25 cellular contexts compared by ENCODE assay signal in genomic region chr4:170139764-170140163, GRCh38. TPM values are rescaled to one million over a fixed set of nuclear protein-coding genes. Genes with fewer than 3 reads are reported as not detected.
DNase-seq lines count a peak whose midpoint lies in the region; ATAC-seq, FAIRE-seq and TF ChIP-seq lines count a peak whose summit lies in the region.
"Had no signal": no experiment of that assay in that cellular context is flagged by ENCODE, and none has a peak within 500 bp of the region (broad histone marks: within the 10 kb centered on the region; RNA-seq: fewer than 3 reads in every experiment).

No MANE protein-coding gene starts in this region.

- peaks cover 22% of the 10 kb centered on the region for H3K4me1 Mint-ChIP-seq in HFFc6 (ENCODE audit: low read depth)
- H3K4me1 Mint-ChIP-seq in astrocyte (ENCODE audit: low read depth, unreplicated experiment) = no peaks in the 10 kb centered on the region

- H3K27ac Mint-ChIP-seq in HFFc6 (no peak overlapping the region), astrocyte (ENCODE audit: unreplicated experiment) (peak overlapping the region; percentile 3)
- H3K27ac Mint-ChIP-seq: activated naive CD4-positive, alpha-beta T cell treated with anti-CD3 and anti-CD28 coated beads, Interleukin-2, amount 50 U/mL, for 24 hours; activated T-cell treated with anti-CD3 and anti-CD28 coated beads, Interleukin-2, amount 50 U/mL, for 72 hours; CD4-positive, CD25-positive, alpha-beta regulatory T cell had no signal

- H3K4me3 Mint-ChIP-seq in HFFc6 = no peak overlapping the region
- H3K4me3 Mint-ChIP-seq in astrocyte (ENCODE audit: unreplicated experiment) = no peak overlapping the region
- H3K4me3 Mint-ChIP-seq: activated naive CD4-positive, alpha-beta T cell treated with anti-CD3 and anti-CD28 coated beads, Interleukin-2, amount 50 U/mL, for 24 hours; activated T-cell treated with anti-CD3 and anti-CD28 coated beads, Interleukin-2, amount 50 U/mL, for 72 hours; brain; CD4-positive, CD25-positive, alpha-beta regulatory T cell had no signal

- H3K4me1 ChIP-seq in astrocyte (ENCODE audit: insufficient read depth, low read length) = peaks cover 8% of the 10 kb centered on the region
- H3K4me1 ChIP-seq: uterus had no signal

- H3K9me3 ChIP-seq in astrocyte (ENCODE audit: insufficient read depth, low read depth, low read length) = no peaks in the 10 kb centered on the region
- H3K9me3 ChIP-seq: neutrophil, uterus had no signal

- no peaks in the 10 kb centered on the region for H3K79me2 ChIP-seq in astrocyte (ENCODE audit: insufficient read depth, low read length)

- no peak overlapping the region for H3K9ac ChIP-seq in astrocyte (ENCODE audit: low read length)

- POLR2A ChIA-PET in GM10248 (lab: Yijun Ruan, JAX) = no interaction called here

- H3K9me3 Mint-ChIP-seq in HFFc6 (no peaks in the 10 kb centered on the region), astrocyte (ENCODE audit: unreplicated experiment) (peaks cover 1% of the 10 kb centered on the region)
- H3K9me3 Mint-ChIP-seq: activated naive CD4-positive, alpha-beta T cell treated with anti-CD3 and anti-CD28 coated beads, Interleukin-2, amount 50 U/mL, for 24 hours; activated T-cell treated with anti-CD3 and anti-CD28 coated beads, Interleukin-2, amount 50 U/mL, for 72 hours had no signal

- no peak overlapping the region for H2AFZ ChIP-seq in astrocyte (ENCODE audit: low read depth, low read length)
- H2AFZ ChIP-seq: PC-9 had no signal

- no peaks in the 10 kb centered on the region for H3K36me3 ChIP-seq in astrocyte (ENCODE audit: insufficient read depth, low read length)
- H3K36me3 ChIP-seq: neutrophil, uterus had no signal

- TF ChIP-seq CTCF in HFFc6 (IDR thresholded peaks at IDR 0.05) = no peak
- TF ChIP-seq CTCF in astrocyte (IDR thresholded peaks at IDR 0.05; ENCODE audit: insufficient read depth, low read depth, low read length) = no peak
- TF ChIP-seq CTCF in fibroblast of the aortic adventitia (IDR thresholded peaks at IDR 0.05; ENCODE audit: insufficient read depth, low read length) = no peak
- TF ChIP-seq CTCF in GM10248 (IDR thresholded peaks at IDR 0.05; ENCODE audit: control extremely low read depth, extremely low read depth, low read depth, missing control alignments) = no peak

- H3K27ac ChIP-seq in astrocyte (ENCODE audit: low read depth, low read length) = no peak overlapping the region
- H3K27ac ChIP-seq: neutrophil, PC-9, uterus had no signal

- ATAC-seq in HG03097 (IDR thresholded peaks at IDR 0.05; ENCODE audit: low FRiP score, unreplicated experiment) = no peak
- ATAC-seq: activated CD4-positive, CD25-positive, alpha-beta regulatory T cell treated with anti-CD3 and anti-CD28 coated beads, Interleukin-2, amount 50 U/mL, for 24 hours; activated T-cell treated with anti-CD3 and anti-CD28 coated beads, Interleukin-2, amount 50 U/mL, for 72 hours had no signal

- no peaks in the 10 kb centered on the region for H3K27me3 ChIP-seq in astrocyte (ENCODE audit: insufficient read depth, low read length)
- H3K27me3 ChIP-seq: neutrophil, uterus had no signal

- H3K27me3 Mint-ChIP-seq in HFFc6 (ENCODE audit: insufficient read depth) (peaks cover 3% of the 10 kb centered on the region; the same call in 1 of the 2 replicates), astrocyte (ENCODE audit: low read depth, unreplicated experiment) (peaks cover 4% of the 10 kb centered on the region)

- DNase-seq in A172 (ENCODE audit: low spot score) (peak; percentile 7), HFFc6 (peak; percentile 53), astrocyte (ENCODE audit: low read depth) (peak; percentile 61), fibroblast of the aortic adventitia (ENCODE audit: low read depth) (peak; percentile 32), GM10248 (ENCODE audit: extremely low spot score) (no peak), NCI-H1436 (lab: John Stamatoyannopoulos, UW) (no peak)
- DNase-seq in activated CD4-positive, alpha-beta T cell treated with anti-CD3 and anti-CD28 coated beads for 48 hours = no peak
- DNase-seq: 8988T; activated CD8-positive, alpha-beta memory T cell treated with anti-CD3 and anti-CD28 coated beads for 24 hours; activated T-cell treated with anti-CD3 and anti-CD28 coated beads, Interleukin-2, amount 50 U/mL, for 72 hours; CD4-positive, CD25-positive, alpha-beta regulatory T cell; dermis blood vessel endothelial cell; NCI-H1417 treated with DMSO at 0.1 percent for 48 hours; NCI-H2171 treated with DMSO at 0.1 percent for 48 hours; NCI-H82; PC-9; substantia nigra; uterus had no signal

- no peak overlapping the region for H3K4me2 ChIP-seq in astrocyte (ENCODE audit: low read length)
- H3K4me2 ChIP-seq: PC-9 had no signal

- H3K4me3 ChIP-seq in astrocyte (ENCODE audit: insufficient read depth, low read depth, low read length) = no peak overlapping the region
- H3K4me3 ChIP-seq in fibroblast of the aortic adventitia (ENCODE audit: low read depth, low read length) = no peak overlapping the region
- H3K4me3 ChIP-seq: PC-9, uterus had no signal

- CTCF ChIA-PET in GM10248 (lab: Yijun Ruan, JAX) = interaction anchor here (0.9 to 2.3 kb wide), 2 partner anchors 24 to 120 kb away, joined by 3 to 8 read pairs; no protein-coding TSS in a partner anchor

- H3K36me3 Mint-ChIP-seq in HFFc6 (ENCODE audit: low read depth) (no peaks in the 10 kb centered on the region), astrocyte (ENCODE audit: low read depth, unreplicated experiment) (no peaks in the 10 kb centered on the region)
- H3K36me3 Mint-ChIP-seq: activated naive CD4-positive, alpha-beta T cell treated with anti-CD3 and anti-CD28 coated beads, Interleukin-2, amount 50 U/mL, for 24 hours; brain; CD4-positive, CD25-positive, alpha-beta regulatory T cell had no signal

- no peak for FAIRE-seq in astrocyte (lab: Jason Lieb, UNC)
- FAIRE-seq: endothelial cell of umbilical vein had no signal

- H4K20me1 ChIP-seq in astrocyte (ENCODE audit: insufficient read depth, low read length) = no peaks in the 10 kb centered on the region

RNA-seq across cellular contexts. Expression of gene AADAT, which starts 50.0 kb away (rescaled TPM):
- 3.0 and 5.6 TPM in 2 replicates for total RNA-seq in A172 (2014; rRNA removed; shearing (Covaris generic))
- 1 to 10 TPM; 5.6 to 6.6 (median 6.0) TPM for total RNA-seq in HFFc6 (2021; fragmentation: NEBNext Ultra II Directional; extraction: Animal tissue kit (Norgen Biotek cat#: 25700))
- total RNA-seq in astrocyte (10.3 and 10.5 TPM in 2 replicates), fibroblast of the aortic adventitia (ENCODE audit: low replicate concordance) (6.2 and 7.4 TPM in 2 replicates)
- total RNA-seq: CD4-positive, CD25-positive, alpha-beta regulatory T cell; T-helper 2 cell treated with Interferon-gamma antibody and Interleukin-4, amounts not matched to agents 100 ng/mL and 5 ng/mL, for 36 hours had no signal

Comparison
In these comparisons a context has a peak if more than half of its experiments do, and no peak if none do; other contexts are left out.
1. DNase-seq: peak in A172 (single experiment), HFFc6 (single experiment), astrocyte (single experiment) and fibroblast of the aortic adventitia (single experiment); none in activated CD4-positive, alpha-beta T cell treated with anti-CD3 and anti-CD28 coated beads for 48 hours (single experiment), GM10248 (single experiment) and NCI-H1436 (single experiment).